Comparison of ENCODE assay signal across 1 cellular context in genomic region chr3:197031315-197032285, GRCh38.
TF ChIP-seq lines count a peak whose summit lies in the region.

No MANE protein-coding gene starts in this region.

TF ChIP-seq in HEK293, 187 proteins besides CTCF, POLR2A, EP300 and RAD21 (continued from another document and continues in another):
- TF ChIP-seq PATZ1 (tag by site-specific recombination; IDR thresholded peaks at IDR 0.05) (no peak; the same call in 1 of the 2 replicates), ZBTB8A (tag by site-specific recombination; IDR thresholded peaks at IDR 0.05) (no peak), ZNF280D (tag by site-specific recombination; IDR thresholded peaks at IDR 0.05) (0 out of 2 replicates have a peak, but pooled peaks have one; percentile 9), BCL11A (tag by site-specific recombination; IDR thresholded peaks at IDR 0.05; ENCODE audit: low read depth) (no peak), ZNF366 (tag by site-specific recombination; conservative IDR thresholded peaks at IDR 0.05) (peak; percentile 93), ZNF654 (tag by site-specific recombination; IDR thresholded peaks at IDR 0.05; ENCODE audit: low read depth) (no peak), ELK4 (IDR thresholded peaks at IDR 0.05; ENCODE audit: borderline replicate concordance, low read depth, low read length) (no peak), ZNF138 (tag by site-specific recombination; IDR thresholded peaks at IDR 0.05; ENCODE audit: borderline replicate concordance) (no peak), ZNF157 (tag by site-specific recombination; IDR thresholded peaks at IDR 0.05) (no peak), ZNF624 (tag by site-specific recombination; IDR thresholded peaks at IDR 0.05) (no peak), ZNF23 (tag by site-specific recombination; IDR thresholded peaks at IDR 0.05; ENCODE audit: borderline replicate concordance) (no peak), ZNF560 (tag by site-specific recombination; IDR thresholded peaks at IDR 0.05; ENCODE audit: borderline replicate concordance) (no peak), EGR2 (tag by site-specific recombination; IDR thresholded peaks at IDR 0.05; ENCODE audit: low read depth) (no peak), REST (tag by site-specific recombination; IDR thresholded peaks at IDR 0.05) (no peak), ZSCAN23 (tag by site-specific recombination; IDR thresholded peaks at IDR 0.05) (no peak), ZNF221 (tag by site-specific recombination; IDR thresholded peaks at IDR 0.05; ENCODE audit: borderline replicate concordance) (no peak), ZNF48 (tag by site-specific recombination; IDR thresholded peaks at IDR 0.05) (no peak), HOXC10 (CRISPR knock-in tag; IDR thresholded peaks at IDR 0.05) (no peak), ZNF324 (tag by site-specific recombination; IDR thresholded peaks at IDR 0.05) (no peak; the same call in 1 of the 2 replicates), SP2 (tag by site-specific recombination; IDR thresholded peaks at IDR 0.05) (no peak), ZEB2 (tag by site-specific recombination; IDR thresholded peaks at IDR 0.05) (peak; percentile 92), ZNF133 (tag by site-specific recombination; IDR thresholded peaks at IDR 0.05) (no peak), ZNF501 (tag by site-specific recombination; IDR thresholded peaks at IDR 0.05) (no peak), ZXDB (tag by site-specific recombination; IDR thresholded peaks at IDR 0.05) (peak; percentile 52; the same call in 1 of the 2 replicates), ZNF626 (tag by site-specific recombination; IDR thresholded peaks at IDR 0.05) (no peak), HOXA7 (CRISPR knock-in tag; IDR thresholded peaks at IDR 0.05; ENCODE audit: borderline replicate concordance) (no peak), ZNF18 (tag by site-specific recombination; IDR thresholded peaks at IDR 0.05) (no peak), ZNF521 (tag by site-specific recombination; IDR thresholded peaks at IDR 0.05) (no peak), ZNF266 (tag by site-specific recombination; IDR thresholded peaks at IDR 0.05; ENCODE audit: low read depth) (no peak), KLF10 (tag by site-specific recombination; IDR thresholded peaks at IDR 0.05) (no peak), ZBTB10 (tag by site-specific recombination; IDR thresholded peaks at IDR 0.05) (no peak), ZNF629 (tag by site-specific recombination; IDR thresholded peaks at IDR 0.05) (peak; percentile 93), ZNF473 (tag by site-specific recombination; IDR thresholded peaks at IDR 0.05) (no peak), ZNF830 (tag by site-specific recombination; IDR thresholded peaks at IDR 0.05; ENCODE audit: low read depth) (no peak), ZNF248 (tag by site-specific recombination; IDR thresholded peaks at IDR 0.05) (no peak), PRDM2 (tag by site-specific recombination; IDR thresholded peaks at IDR 0.05; ENCODE audit: borderline replicate concordance) (no peak), BCL6B (tag by site-specific recombination; IDR thresholded peaks at IDR 0.05) (no peak)
